Comparison of ENCODE assay signal across 9 cellular contexts in genomic region chr5:180353963-180354574, GRCh38. TPM values are rescaled to one million over a fixed set of nuclear protein-coding genes. Genes with fewer than 3 reads are reported as not detected.
DNase-seq lines count a peak whose midpoint lies in the region; ATAC-seq, FAIRE-seq and TF ChIP-seq lines count a peak whose summit lies in the region.
"Had no signal": no experiment of that assay in that cellular context is flagged by ENCODE, and none has a peak within 500 bp of the region (broad histone marks: within the 10 kb centered on the region; RNA-seq: fewer than 3 reads in every experiment).

No MANE protein-coding gene starts in this region.

- intact Hi-C loops in pancreas (cut with DNase I) = no loop called here

- no peaks in the 10 kb centered on the region for H3K9me3 ChIP-seq in CD4-positive, CD25-positive, alpha-beta regulatory T cell (ENCODE audit: control insufficient read depth in 2 of 2, low read length in 2 of 2)
- H3K9me3 ChIP-seq in SJSA1 (replicated peaks) (no peaks in the 10 kb centered on the region; the same call in 1 of the 2 replicates), pancreas (no peaks in the 10 kb centered on the region)

- WGBS in pancreas, 2 donors = 14 to 16% methylated on average over 35 to 42 of the region's 42 CpGs

- peak overlapping the region; percentile 64 to 87 (median 78) for H3K4me3 Mint-ChIP-seq in CD4-positive, CD25-positive, alpha-beta regulatory T cell

- peaks cover 22% of the 10 kb centered on the region for H3K4me1 ChIP-seq in CD4-positive, CD25-positive, alpha-beta regulatory T cell (ENCODE audit: control insufficient read depth, insufficient read depth, low read length, poor library complexity, severe bottlenecking)
- H3K4me1 ChIP-seq in SJSA1 (replicated peaks) (peaks cover 33% of the 10 kb centered on the region), pancreas (peaks cover 3 to 6% (median 5%) of the 10 kb centered on the region in 3 donors)

- no peak overlapping the region for H3K27ac Mint-ChIP-seq in CD4-positive, CD25-positive, alpha-beta regulatory T cell

- no peak for TF ChIP-seq CTCF in fibroblast of mammary gland (conservative IDR thresholded peaks at IDR 0.05; ENCODE audit: control insufficient read depth, insufficient read depth, low read depth, low read length)
- TF ChIP-seq CTCF in pancreas (IDR thresholded peaks at IDR 0.05) = no peak

- H3K27ac ChIP-seq in CD4-positive, CD25-positive, alpha-beta regulatory T cell (ENCODE audit: insufficient read depth, low read length, poor library complexity, severe bottlenecking) = no peak overlapping the region
- H3K27ac ChIP-seq in SJSA1 = no peak overlapping the region
- no peak overlapping the region for H3K27ac ChIP-seq in pancreas

- H3K4me1 Mint-ChIP-seq in CD4-positive, CD25-positive, alpha-beta regulatory T cell = peaks cover 0 to 11% (median 2%) of the 10 kb centered on the region in 4 donors

- no peaks in the 10 kb centered on the region for H3K36me3 ChIP-seq in CD4-positive, CD25-positive, alpha-beta regulatory T cell (ENCODE audit: control insufficient read depth, insufficient read depth, low read length)
- H3K36me3 ChIP-seq in SJSA1 (peaks cover 34% of the 10 kb centered on the region), pancreas (no peaks in the 10 kb centered on the region)

- FAIRE-seq in pancreas (lab: Jason Lieb, UNC) = no peak

- H3K9me3 Mint-ChIP-seq in CD4-positive, CD25-positive, alpha-beta regulatory T cell = peaks cover 0 to 3% (median 0%) of the 10 kb centered on the region in 7 donors

- no peak for ATAC-seq in CD4-positive, CD25-positive, alpha-beta regulatory T cell (ENCODE audit: low read depth in 2 of 2)
- ATAC-seq in pancreas = peak in 2 of 4 donors; percentile 2 to 3
- ATAC-seq in HG03039 (IDR thresholded peaks at IDR 0.05; ENCODE audit: unreplicated experiment) = no peak

- peaks cover 45% of the 10 kb centered on the region for H3K27me3 Mint-ChIP-seq in CD4-positive, CD25-positive, alpha-beta regulatory T cell

- no peak overlapping the region for H3K4me3 ChIP-seq in CD4-positive, CD25-positive, alpha-beta regulatory T cell (ENCODE audit: low read depth, low read length)
- peak overlapping the region; percentile 96 for H3K4me3 ChIP-seq in SJSA1
- peak overlapping the region; percentile 73 for H3K4me3 ChIP-seq in fibroblast of mammary gland (ENCODE audit: control insufficient read depth, low read depth, low read length)
- H3K4me3 ChIP-seq in pancreas = peak overlapping the region; percentile 48 to 84 (median 65)

- peaks cover 19% of the 10 kb centered on the region for H3K27me3 ChIP-seq in CD4-positive, CD25-positive, alpha-beta regulatory T cell (ENCODE audit: control insufficient read depth, insufficient read depth, low read length)
- H3K27me3 ChIP-seq in SJSA1 (replicated peaks) = no peaks in the 10 kb centered on the region
- H3K27me3 ChIP-seq in pancreas = no peaks in the 10 kb centered on the region

- H3K36me3 Mint-ChIP-seq in CD4-positive, CD25-positive, alpha-beta regulatory T cell = no peaks in the 10 kb centered on the region

- no peak for DNase-seq in CD4-positive, CD25-positive, alpha-beta regulatory T cell
- DNase-seq in SJSA1 (ENCODE audit: low read depth in 1 of 2, low spot score in 2 of 2) = no peak
- no peak for DNase-seq in fibroblast of mammary gland (ENCODE audit: low read depth)
- peak in 1 of 6 donors; percentile 72 for DNase-seq in pancreas
- DNase-seq in NCI-H345 (lab: John Stamatoyannopoulos, UW) = no peak
- DNase-seq in NCI-H1694 (lab: John Stamatoyannopoulos, UW) = no peak
- no peak for DNase-seq in activated effector memory CD4-positive, alpha-beta T cell treated with Interleukin-2 at 50 U/mL for 16 hours

RNA-seq across cellular contexts. Expression of gene GFPT2, which starts 0.9 kb away (rescaled TPM):
- total RNA-seq in CD4-positive, CD25-positive, alpha-beta regulatory T cell = not detected
- polyA plus RNA-seq in CD4-positive, CD25-positive, alpha-beta regulatory T cell = under 1 TPM in 1 of 4 donors, not detected in 3; 0.16 TPM
- 125 and 138 TPM in 2 replicates for total RNA-seq in SJSA1 (2014; rRNA removed; shearing (Covaris generic))
- 10 to 100 TPM in 1 of 6 donors, 1 to 10 TPM in 4, under 1 TPM in 1; 0.83 to 10.6 (median 4.1) TPM for total RNA-seq in pancreas
- 1 to 10 TPM; 3.4 to 5.3 TPM for polyA plus RNA-seq in pancreas
- total RNA-seq: T-helper 1 cell treated with Interleukin-12 subunit alpha and Interleukin-12 subunit beta and Interleukin-4 antibody, amounts not matched to agents 30 ng/mL and 1 ng/mL, for 36 hours had no signal

Comparison
In these comparisons a context has a peak if more than half of its experiments do, and no peak if none do; other contexts are left out.
1. RNA of gene GFPT2, which starts 0.9 kb away (total RNA-seq): 125 to 138 TPM in SJSA1; 0.83 to 10.6 TPM in pancreas and not detected in CD4-positive, CD25-positive, alpha-beta regulatory T cell (single experiment); every median in the first group is over 10 times any median in the second.